Comparison of ENCODE assay signal across 17 cellular contexts in genomic region chr5:55517804-55518203, GRCh38. TPM values are rescaled to one million over a fixed set of nuclear protein-coding genes. Genes with fewer than 3 reads are reported as not detected.
DNase-seq lines count a peak whose midpoint lies in the region; ATAC-seq, FAIRE-seq and TF ChIP-seq lines count a peak whose summit lies in the region.
"Had no signal": no experiment of that assay in that cellular context is flagged by ENCODE, and none has a peak within 500 bp of the region (broad histone marks: within the 10 kb centered on the region; RNA-seq: fewer than 3 reads in every experiment).

No MANE protein-coding gene starts in this region.

- H3K18ac ChIP-seq in H9 (ENCODE audit: insufficient read length, low read depth, low read length) = no peak overlapping the region

- H4K5ac ChIP-seq in H9 (ENCODE audit: insufficient read length, low read depth, low read length) = no peak overlapping the region

- peak overlapping the region; percentile 9 to 91 (median 54); a peak in 5 of 7 replicates for H3K27ac Mint-ChIP-seq in H9
- H3K27ac Mint-ChIP-seq in effector memory CD8-positive, alpha-beta T cell = no peak overlapping the region

- FAIRE-seq in kidney (lab: Jason Lieb, UNC) = no peak
- FAIRE-seq in small intestine (lab: Jason Lieb, UNC) = no peak

- H3T11ph ChIP-seq in H9 (ENCODE audit: low read length) = no peak overlapping the region

- no peak overlapping the region for H3K56ac ChIP-seq in H9 (ENCODE audit: insufficient read length, low read depth, low read length)

- H3K27me3 ChIP-seq in H9 (ENCODE audit: insufficient read depth, low read length) (no peaks in the 10 kb centered on the region), WERI-Rb-1 (ENCODE audit: insufficient read depth, low read depth, severe bottlenecking) (no peaks in the 10 kb centered on the region), small intestine (ENCODE audit: control insufficient read depth in 2 of 2, insufficient read depth in 2 of 2, low read length in 2 of 2) (no peaks in the 10 kb centered on the region)
- H3K27me3 ChIP-seq: BLaER1 had no signal

- peaks cover 0 to 15% (median 0%) of the 10 kb centered on the region in 3 experiments; a peak in 4 of 7 replicates for H3K36me3 Mint-ChIP-seq in H9 (ENCODE audit: insufficient read depth in 1 of 3, low read depth in 3 of 3)
- H3K36me3 Mint-ChIP-seq in effector memory CD8-positive, alpha-beta T cell (ENCODE audit: insufficient read depth) = no peaks in the 10 kb centered on the region

- H3K4me1 ChIP-seq in H9 (ENCODE audit: insufficient read depth, low read length) (peaks cover 3% of the 10 kb centered on the region; the same call in 1 of the 2 replicates), kidney (ENCODE audit: control insufficient read depth in 1 of 2, insufficient read depth in 1 of 2, low read depth in 1 of 2, low read length in 2 of 2) (peaks cover 22 to 39% of the 10 kb centered on the region in 2 donors), small intestine (ENCODE audit: control insufficient read depth in 2 of 2, insufficient read depth in 1 of 2, low read depth in 1 of 2, low read length in 1 of 2) (peaks cover 10 to 19% of the 10 kb centered on the region in 2 donors)
- H3K4me1 ChIP-seq: BLaER1 had no signal

- H3K23ac ChIP-seq in H9 (ENCODE audit: insufficient read length, low read depth, low read length) = no peak overlapping the region

- no peak overlapping the region for H2BK5ac ChIP-seq in H9 (ENCODE audit: insufficient read length, low read length)

- no peak overlapping the region for H2BK120ac ChIP-seq in H9 (ENCODE audit: low read depth, low read length, poor library complexity, severe bottlenecking)

- no peak overlapping the region for H2AK5ac ChIP-seq in H9 (ENCODE audit: insufficient read length, low read length)

- no peak overlapping the region for H3K14ac ChIP-seq in H9 (ENCODE audit: insufficient read depth, low read length)

- no peaks in the 10 kb centered on the region for H4K20me1 ChIP-seq in H9 (ENCODE audit: control insufficient read depth, insufficient read depth, insufficient read length)
- H4K20me1 ChIP-seq: BLaER1 had no signal

- H2BK20ac ChIP-seq in H9 (ENCODE audit: low read depth, low read length, poor library complexity, severe bottlenecking) = no peak overlapping the region

- no peaks in the 10 kb centered on the region for H3K9me3 Mint-ChIP-seq in H9
- no peaks in the 10 kb centered on the region for H3K9me3 Mint-ChIP-seq in effector memory CD8-positive, alpha-beta T cell

- no peaks in the 10 kb centered on the region for H3K27me3 Mint-ChIP-seq in H9 (ENCODE audit: low read depth)
- H3K27me3 Mint-ChIP-seq in effector memory CD8-positive, alpha-beta T cell = no peaks in the 10 kb centered on the region

- no peak overlapping the region for H3K4me3 Mint-ChIP-seq in H9
- H3K4me3 Mint-ChIP-seq in effector memory CD8-positive, alpha-beta T cell = no peak overlapping the region

- peaks cover 25 to 45% of the 10 kb centered on the region in 2 experiments for H3K4me1 Mint-ChIP-seq in H9
- H3K4me1 Mint-ChIP-seq in effector memory CD8-positive, alpha-beta T cell (ENCODE audit: low read depth in 2 of 2) = no peaks in the 10 kb centered on the region

- H3K9me3 ChIP-seq in H9 (ENCODE audit: control insufficient read depth, low read depth, low read length) = no peaks in the 10 kb centered on the region
- no peaks in the 10 kb centered on the region for H3K9me3 ChIP-seq in WERI-Rb-1 (ENCODE audit: severe bottlenecking)
- H3K9me3 ChIP-seq in kidney (ENCODE audit: control insufficient read depth in 1 of 2, low read length in 2 of 2) = no peaks in the 10 kb centered on the region
- H3K9me3 ChIP-seq in small intestine (ENCODE audit: control insufficient read depth, low read depth) = no peaks in the 10 kb centered on the region
- H3K9me3 ChIP-seq: BLaER1 had no signal

- peaks cover 11% of the 10 kb centered on the region; the same call in 1 of the 2 replicates for H3K79me2 ChIP-seq in H9 (ENCODE audit: insufficient read depth, low read length)

- no CpG with 5 or more reads among the region's 7 CpGs for whole genome bisulfite sequencing in H9 (ENCODE audit: extremely low coverage, insufficient read length, low lambda C conversion rate)
- WGBS in small intestine, 3 donors = 32 to 70% (median 40%) methylated on average over 7 of the region's 7 CpGs

- H4K91ac ChIP-seq in H9 (ENCODE audit: insufficient read length, low read depth, low read length) = no peak overlapping the region

- no peak overlapping the region for H2BK15ac ChIP-seq in H9 (ENCODE audit: low read depth, low read length)

- H3K4me3 ChIP-seq in WERI-Rb-1 (ENCODE audit: low read depth, low read length) (no peak overlapping the region), kidney (ENCODE audit: low read length in 2 of 2) (no peak overlapping the region), small intestine (ENCODE audit: low read depth in 1 of 2, low read length in 2 of 2) (no peak overlapping the region)
- H3K4me3 ChIP-seq: BLaER1 had no signal

- no peak for TF ChIP-seq CTCF in H9 (conservative IDR thresholded peaks at IDR 0.05)
- TF ChIP-seq CTCF in WERI-Rb-1 (IDR thresholded peaks at IDR 0.05; ENCODE audit: low read depth, low read length) = no peak
- no peak for TF ChIP-seq CTCF in kidney (IDR thresholded peaks at IDR 0.05; ENCODE audit: borderline replicate concordance, extremely low read depth, insufficient read depth)

- no peak overlapping the region for H2BK12ac ChIP-seq in H9 (ENCODE audit: insufficient read length, low read depth, low read length)

- no peak overlapping the region for H3K4ac ChIP-seq in H9 (ENCODE audit: low read depth, low read length)

- H3K4me2 ChIP-seq in H9 (ENCODE audit: insufficient read depth, insufficient read length, low read length) = no peak overlapping the region
- H3K4me2 ChIP-seq: BLaER1 had no signal

- H3K9ac ChIP-seq in H9 (ENCODE audit: extremely low read depth, insufficient read length, low read length) = no peak overlapping the region
- no peak overlapping the region for H3K9ac ChIP-seq in kidney (ENCODE audit: low read length in 2 of 2)
- H3K9ac ChIP-seq: BLaER1 had no signal

- no peaks in the 10 kb centered on the region for H3K79me1 ChIP-seq in H9 (ENCODE audit: insufficient read depth, low read depth, low read length, poor library complexity, severe bottlenecking)

- no peaks in the 10 kb centered on the region for H3K23me2 ChIP-seq in H9 (ENCODE audit: insufficient read length, low read depth, low read length, poor library complexity, severe bottlenecking)

- intact Hi-C loops in kidney (cut with DNase I) = no loop called here

- H4K8ac ChIP-seq in H9 (replicated peaks; ENCODE audit: insufficient read length, low read depth, low read length) = no peak overlapping the region

- no peaks in the 10 kb centered on the region for H3K36me3 ChIP-seq in WERI-Rb-1
- H3K36me3 ChIP-seq in kidney (ENCODE audit: control insufficient read depth in 1 of 2, insufficient read depth in 2 of 2, low read length in 2 of 2) = no peaks in the 10 kb centered on the region
- no peaks in the 10 kb centered on the region for H3K36me3 ChIP-seq in small intestine (ENCODE audit: control insufficient read depth in 2 of 2, insufficient read depth in 2 of 2, low read length in 2 of 2)
- H3K36me3 ChIP-seq: BLaER1 had no signal

- TF ChIP-seq POLR2A in erythroblast (IDR thresholded peaks at IDR 0.05; ENCODE audit: low read length) = no peak

- DNase-seq in H9 (no peak), WERI-Rb-1 (peak; percentile 25), kidney (no peak), small intestine (peak; percentile 82), DMS 273 treated with DMSO at 0.1 percent for 48 hours (lab: John Stamatoyannopoulos, UW) (no peak), erythroblast (lab: John Stamatoyannopoulos, UW) (no peak)
- no peak for DNase-seq in effector memory CD8-positive, alpha-beta T cell
- DNase-seq: DMS153, EL, KG1, NCI-H1092 treated with DMSO at 0.1 percent for 48 hours, NCI-H1694 treated with DMSO at 0.1 percent for 48 hours, NCI-H82, SIG-M5 had no signal

- H2AFZ ChIP-seq in H9 (ENCODE audit: low read length) = no peak overlapping the region

- no peak for ATAC-seq in HG02840 (IDR thresholded peaks at IDR 0.05; ENCODE audit: low FRiP score, unreplicated experiment)
- ATAC-seq in effector memory CD8-positive, alpha-beta T cell (replicated peaks) = no peak
- ATAC-seq: HCT116 had no signal

- H3K27ac ChIP-seq in H9 (ENCODE audit: insufficient read length, low read depth, low read length) (no peak overlapping the region), WERI-Rb-1 (no peak overlapping the region), kidney (ENCODE audit: low read depth in 2 of 2, low read length in 2 of 2) (peak overlapping the region; percentile 20 to 44), small intestine (ENCODE audit: low read depth in 1 of 2, low read length in 1 of 2) (peak overlapping the region; percentile 17 to 44)
- H3K27ac ChIP-seq: BLaER1 had no signal

RNA-seq across cellular contexts. Expression of gene PLPP1, which starts 17.0 kb away (rescaled TPM):
- 80.7 and 85.9 TPM in 2 replicates for total RNA-seq in H9 (2021)
- 144 TPM for total RNA-seq in kidney
- polyA plus RNA-seq in kidney (ENCODE audit: insufficient read depth, low read depth, low replicate concordance) = 166 TPM
- polyA plus RNA-seq in small intestine = 10 to 100 TPM; 52.1 to 91.3 (median 54.6) TPM

Comparison
In these comparisons a context has a peak if more than half of its experiments do, and no peak if none do; other contexts are left out.
1. DNase-seq: peak in WERI-Rb-1 (single experiment) and small intestine (single experiment); none in H9 (single experiment), kidney (single experiment), effector memory CD8-positive, alpha-beta T cell (0 of 3), DMS 273 treated with DMSO at 0.1 percent for 48 hours (single experiment) and erythroblast (0 of 2).
2. H3K27ac ChIP-seq: peak in kidney (2 of 2) and small intestine (2 of 2); none in H9 (single experiment) and WERI-Rb-1 (single experiment).
3. H3K27ac Mint-ChIP-seq: peak in H9 (3 of 3); none in effector memory CD8-positive, alpha-beta T cell (0 of 2).